Comparison of ENCODE assay signal across 24 cellular contexts in the genomic region with DNA sequence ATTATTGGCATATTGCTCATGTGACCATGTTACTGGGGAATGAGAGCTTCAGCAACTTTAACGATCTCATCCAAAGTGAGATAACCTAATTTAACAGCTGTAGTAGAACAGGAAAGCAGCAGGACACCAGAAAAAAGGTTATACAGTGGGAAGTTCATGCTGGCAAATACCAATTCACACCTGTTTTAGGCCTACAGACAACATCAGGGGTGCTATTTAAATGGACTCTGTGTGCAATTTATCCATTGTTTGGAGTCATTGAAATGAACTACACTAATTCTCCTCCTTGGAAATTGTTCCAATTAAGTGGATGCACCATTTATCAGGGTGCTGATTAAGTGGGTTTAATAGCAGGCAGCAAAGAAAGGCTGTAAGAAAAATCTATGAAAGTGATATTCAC.
"Had no signal": no experiment of that assay in that cellular context is flagged by ENCODE, and none has a peak within 500 bp of the region (broad histone marks: within the 10 kb centered on the region; RNA-seq: fewer than 3 reads in every experiment).

No MANE protein-coding gene starts in this region.

- H3K27ac Mint-ChIP-seq: activated CD4-positive, alpha-beta memory T cell treated with anti-CD3 and anti-CD28 coated beads, Interleukin-2, amount 10 ng/mL, durations not matched to agents 7 days and 5 days; activated CD4-positive, alpha-beta T cell treated with anti-CD3 and anti-CD28 coated beads for 36 hours; activated naive CD4-positive, alpha-beta T cell treated with anti-CD3 and anti-CD28 coated beads, Interleukin-2, amount 50 U/mL, for 72 hours; activated naive CD8-positive, alpha-beta T cell treated with anti-CD3 and anti-CD28 coated beads, Interleukin-2, amount 50 U/mL, for 24 hours; T-cell had no signal

- H3K36me3 Mint-ChIP-seq: T-cell had no signal

- H3K36me3 ChIP-seq: ascending aorta, MG63 had no signal

- H3K4me3 Mint-ChIP-seq: activated CD4-positive, alpha-beta memory T cell treated with anti-CD3 and anti-CD28 coated beads, Interleukin-2, amount 10 ng/mL, durations not matched to agents 7 days and 5 days; activated CD4-positive, alpha-beta T cell treated with anti-CD3 and anti-CD28 coated beads for 36 hours; activated naive CD8-positive, alpha-beta T cell treated with anti-CD3 and anti-CD28 coated beads, Interleukin-2, amount 50 U/mL, for 24 hours; T-cell had no signal

- H3K27ac ChIP-seq: ascending aorta, body of pancreas, VCaP had no signal

- H3K4me1 ChIP-seq: ascending aorta, body of pancreas had no signal

- H3K4me3 ChIP-seq: ascending aorta, body of pancreas, MG63 had no signal

- H3K4me1 Mint-ChIP-seq: activated CD4-positive, alpha-beta memory T cell treated with anti-CD3 and anti-CD28 coated beads, Interleukin-2, amount 10 ng/mL, durations not matched to agents 7 days and 5 days; activated CD4-positive, alpha-beta T cell treated with anti-CD3 and anti-CD28 coated beads for 36 hours; activated naive CD8-positive, alpha-beta T cell treated with anti-CD3 and anti-CD28 coated beads, Interleukin-2, amount 50 U/mL, for 24 hours; T-cell had no signal

- H3K27me3 ChIP-seq: ascending aorta, body of pancreas had no signal

- ATAC-seq: activated CD4-positive, alpha-beta T cell treated with anti-CD3 and anti-CD28 coated beads for 36 hours; activated naive CD4-positive, alpha-beta T cell treated with anti-CD3 and anti-CD28 coated beads, Interleukin-2, amount 50 U/mL, for 72 hours; activated naive CD8-positive, alpha-beta T cell treated with anti-CD3 and anti-CD28 coated beads, Interleukin-2, amount 50 U/mL, for 24 hours; body of pancreas; HepG2; T-cell had no signal

- DNase-seq: activated CD4-positive, alpha-beta memory T cell treated with anti-CD3 and anti-CD28 coated beads, Interleukin-2, amount 10 ng/mL, durations not matched to agents 7 days and 5 days; activated CD4-positive, alpha-beta T cell treated with anti-CD3 and anti-CD28 coated beads for 36 hours; activated CD4-positive, alpha-beta T cell treated with anti-CD3 and anti-CD28 coated beads, Interleukin-2, amount 50 U/mL, for 1 hour; activated naive CD4-positive, alpha-beta T cell; activated naive CD8-positive, alpha-beta T cell treated with anti-CD3 and anti-CD28 coated beads, Interleukin-2, amount 50 U/mL, for 24 hours; activated T-cell treated with anti-CD3 and anti-CD28 coated beads for 4 hours; amniotic stem cell; body of pancreas; central memory CD4-positive, alpha-beta T cell; MG63; MV-4-11; NCI-H1092 treated with DMSO at 0.1 percent for 48 hours; NCI-H1694 treated with DMSO at 0.1 percent for 48 hours; NCI-H2029 treated with DMSO at 0.1 percent for 48 hours; NCI-H2171 treated with DMSO at 0.1 percent for 48 hours; NCI-H226; NCI-H526; SIG-M5; T-cell; T-helper 2 cell had no signal

- H3K27me3 Mint-ChIP-seq: activated CD4-positive, alpha-beta memory T cell treated with anti-CD3 and anti-CD28 coated beads, Interleukin-2, amount 10 ng/mL, durations not matched to agents 7 days and 5 days; activated CD4-positive, alpha-beta T cell treated with anti-CD3 and anti-CD28 coated beads for 36 hours; activated naive CD8-positive, alpha-beta T cell treated with anti-CD3 and anti-CD28 coated beads, Interleukin-2, amount 50 U/mL, for 24 hours; T-cell had no signal
